ENCODE assay signal across 23 cellular contexts in the genomic region with DNA sequence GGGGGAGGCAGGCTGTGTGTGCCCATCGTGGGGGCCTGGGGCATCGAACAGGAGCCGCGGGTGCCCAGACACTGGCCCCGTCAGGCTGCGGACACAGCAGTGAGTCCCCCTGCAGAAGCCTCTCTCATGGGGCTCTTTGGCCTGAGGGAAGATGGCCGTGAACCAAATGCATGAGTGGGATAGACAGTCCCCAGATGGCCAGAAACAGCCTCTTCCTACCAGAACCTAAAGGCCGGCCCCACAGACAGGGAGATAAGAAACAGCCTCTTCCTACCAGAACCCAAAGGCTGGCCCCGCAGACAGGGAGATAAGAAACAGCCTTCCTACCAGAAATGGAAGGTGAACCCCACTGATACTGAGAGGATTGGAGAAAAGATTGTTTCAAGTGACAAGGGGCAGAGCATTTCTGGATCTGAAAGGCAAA. TPM values are rescaled to one million over a fixed set of nuclear protein-coding genes. Genes with fewer than 3 reads are reported as not detected.
A peak's percentile ranks its signal among the peaks of the same experiment; 100 is the strongest.
DNase-seq lines count a peak whose midpoint lies in the region; ATAC-seq, FAIRE-seq and TF ChIP-seq lines count a peak whose summit lies in the region.
"Had no signal": no experiment of that assay in that cellular context is flagged by ENCODE, and none has a peak within 500 bp of the region (broad histone marks: within the 10 kb centered on the region; RNA-seq: fewer than 3 reads in every experiment).

No MANE protein-coding gene starts in this region.

- H3K4me2 ChIP-seq in SK-N-SH (no peak overlapping the region), K562 (ENCODE audit: insufficient read depth, low read length) (peak overlapping the region; percentile 1; the same call in 1 of the 2 replicates)

- TF ChIP-seq EP300 in SK-N-SH (IDR thresholded peaks at IDR 0.05; ENCODE audit: borderline replicate concordance in 1 of 2, low read depth in 1 of 2, low read length in 1 of 2) (peak in 1 of 2 experiments; percentile 89; a peak in 2 of 4 replicates), K562 (IDR thresholded peaks at IDR 0.05; ENCODE audit: low read length) (peak; percentile 61)

- H3K9ac ChIP-seq in SK-N-SH = no peak overlapping the region
- H3K9ac ChIP-seq in K562 (ENCODE audit: insufficient read depth in 1 of 2, low read depth in 2 of 2, low read length in 2 of 2) = peak overlapping the region in 1 of 2 experiments; percentile 60; a peak in 1 of 4 replicates

- H2AFZ ChIP-seq in SK-N-SH (ENCODE audit: low read depth) = no peak overlapping the region
- H2AFZ ChIP-seq in K562 (ENCODE audit: low read depth, low read length) = no peak overlapping the region

- no peaks in the 10 kb centered on the region for H3K4me1 Mint-ChIP-seq in osteocyte (ENCODE audit: unreplicated experiment)

- DNase-seq in cardiac septum (ENCODE audit: low spot score) = peak; percentile 73
- no peak for DNase-seq in heart right ventricle
- DNase-seq in SK-N-SH = peak; percentile 91
- DNase-seq in K562 (ENCODE audit: extremely low read depth in 1 of 4, low spot score in 3 of 4) = peak; percentile 59 to 82 (median 66)
- peak; percentile 80 for DNase-seq in osteocyte (ENCODE audit: extremely low spot score, unreplicated experiment)
- DNase-seq in G401 (ENCODE audit: low spot score) = no peak
- DNase-seq: activated CD4-positive, CD25-positive, alpha-beta regulatory T cell treated with anti-CD3 and anti-CD28 coated beads, Interleukin-2, amount 50 U/mL, for 72 hours; activated gamma-delta T cell; aorta; caudate nucleus; CD4-positive, alpha-beta memory T cell; dorsolateral prefrontal cortex; head of caudate nucleus; left lung; mucosa of descending colon; MV-4-11; NCI-H524 treated with DMSO at 0.1 percent for 48 hours; psoas muscle; T1000 had no signal

- no peaks in the 10 kb centered on the region for H3K27me3 ChIP-seq in heart right ventricle
- no peaks in the 10 kb centered on the region for H3K27me3 ChIP-seq in SK-N-SH (ENCODE audit: insufficient read depth)
- no peaks in the 10 kb centered on the region for H3K27me3 ChIP-seq in K562 (ENCODE audit: control insufficient read depth in 2 of 2, insufficient read depth in 2 of 2, low read length in 2 of 2)
- H3K27me3 ChIP-seq: dorsolateral prefrontal cortex, left lung, SJSA1 had no signal

- 74 to 83% methylated on average over 9 of the region's 9 CpGs for WGBS in heart right ventricle, 2 donors
- 66% methylated on average over 6 of the region's 9 CpGs for WGBS in SK-N-SH (ENCODE audit: low lambda C conversion rate)
- 51% methylated on average over 9 of the region's 9 CpGs for WGBS in K562 (ENCODE audit: insufficient coverage, low coverage, missing lambda C conversion rate)

- H3F3A ChIP-seq in SK-N-SH (replicated peaks; ENCODE audit: insufficient read depth) = peaks cover 3% of the 10 kb centered on the region

- no peaks in the 10 kb centered on the region for H3K9me3 Mint-ChIP-seq in osteocyte (ENCODE audit: unreplicated experiment)
- H3K9me3 Mint-ChIP-seq: CD4-positive, alpha-beta memory T cell had no signal

- peaks cover 6 to 100% (median 86%) of the 10 kb centered on the region in 9 donors for H3K36me3 ChIP-seq in heart right ventricle
- H3K36me3 ChIP-seq in SK-N-SH (replicated peaks in 1 of 2; ENCODE audit: control insufficient read depth in 1 of 2, insufficient read depth in 2 of 2, low read length in 1 of 2) = peaks cover 76 to 86% of the 10 kb centered on the region in 2 experiments
- peaks cover 99% of the 10 kb centered on the region for H3K36me3 ChIP-seq in K562 (ENCODE audit: control insufficient read depth, insufficient read depth, low read length)

- H3K9me1 ChIP-seq in K562 (ENCODE audit: control insufficient read depth, insufficient read depth, low read length) = peaks cover 4% of the 10 kb centered on the region

- H3K27ac Mint-ChIP-seq in osteocyte (ENCODE audit: unreplicated experiment) = no peak overlapping the region

- no peak overlapping the region for H3K27ac ChIP-seq in heart right ventricle
- peak overlapping the region in 1 of 2 experiments; percentile 92; a peak in 2 of 4 replicates for H3K27ac ChIP-seq in SK-N-SH (ENCODE audit: low read depth in 2 of 2, low read length in 1 of 2)
- peak overlapping the region; percentile 58; the same call in 2 of the 3 replicates for H3K27ac ChIP-seq in K562 (ENCODE audit: extremely low read depth, low read depth, low read length)
- H3K27ac ChIP-seq: dorsolateral prefrontal cortex, left lung, psoas muscle, SJSA1 had no signal

- H3K79me2 ChIP-seq in SK-N-SH (ENCODE audit: insufficient read depth) (peaks cover 24% of the 10 kb centered on the region), K562 (ENCODE audit: control insufficient read depth, insufficient read depth, low read length) (peaks cover 26% of the 10 kb centered on the region; the same call in 2 of the 3 replicates)

- in situ Hi-C loops in K562 (cut with MboI) = no loop called here
- in situ Hi-C loops in G401 (cut with HindIII; ENCODE audit: low sequenced_read_pairs) = no loop called here

- no peak for TF ChIP-seq CTCF in heart right ventricle (IDR thresholded peaks at IDR 0.05)
- TF ChIP-seq CTCF in SK-N-SH (IDR thresholded peaks at IDR 0.05) = no peak
- TF ChIP-seq CTCF in K562 (IDR thresholded peaks at IDR 0.05 in 2 of 3, conservative IDR thresholded peaks at IDR 0.05 in 1 of 3; ENCODE audit: insufficient read depth in 2 of 3, low read depth in 1 of 3, low read length in 3 of 3) = no peak
- no peak for TF ChIP-seq CTCF in osteocyte (IDR thresholded peaks at IDR 0.05)

- intact Hi-C loops in cardiac septum (cut with DNase I) (no loop called here), heart right ventricle (cut with DNase I) (no loop called here), K562 (cut with micrococcal nuclease) (no loop called here)

- no peak for TF ChIP-seq POLR2A in K562 (conservative IDR thresholded peaks at IDR 0.05)

- peaks cover 8% of the 10 kb centered on the region; the same call in 1 of the 2 replicates for H4K20me1 ChIP-seq in SK-N-SH (ENCODE audit: insufficient read depth)
- H4K20me1 ChIP-seq in K562 (replicated peaks; ENCODE audit: control insufficient read depth, insufficient read depth, low read length) = peaks cover 18% of the 10 kb centered on the region

- FAIRE-seq in K562 (lab: Jason Lieb, UNC) = peak; percentile 72

- H3K4me1 ChIP-seq in heart right ventricle (no peaks in the 10 kb centered on the region), SK-N-SH (ENCODE audit: control insufficient read depth in 1 of 2, insufficient read depth in 2 of 2, low read depth in 1 of 2, low read length in 1 of 2) (peaks cover 0 to 15% of the 10 kb centered on the region in 2 experiments; a peak in 1 of 4 replicates), K562 (replicated peaks in 1 of 2; ENCODE audit: control insufficient read depth in 2 of 2, insufficient read depth in 2 of 2, low read length in 2 of 2) (peaks cover 5 to 13% of the 10 kb centered on the region in 2 experiments; a peak in 4 of 5 replicates)
- H3K4me1 ChIP-seq: left lung, psoas muscle, SJSA1 had no signal

- CTCF ChIA-PET in SK-N-SH (lab: Yijun Ruan, JAX) (no interaction called here), K562 (lab: Yijun Ruan, JAX; ENCODE audit: low intra/inter-chr PET ratio) (no interaction called here)

- ATAC-seq in heart right ventricle (no peak), K562 (peak; percentile 90), GM18519 (IDR thresholded peaks at IDR 0.05; ENCODE audit: low FRiP score, unreplicated experiment) (no peak)
- ATAC-seq: left lung, mucosa of descending colon, psoas muscle had no signal

- no peak overlapping the region for H3K4me3 ChIP-seq in heart right ventricle
- H3K4me3 ChIP-seq in SK-N-SH (ENCODE audit: low read depth in 2 of 2, low read length in 1 of 2) = no peak overlapping the region
- no peak overlapping the region for H3K4me3 ChIP-seq in K562
- H3K4me3 ChIP-seq: dorsolateral prefrontal cortex, left lung, mucosa of descending colon, psoas muscle, SJSA1 had no signal

- BruUV-seq in K562 (replicated peaks; lab: Mats Ljungman, UMichigan) = no TSS peak

- H3K9me3 ChIP-seq in heart right ventricle (no peaks in the 10 kb centered on the region), SK-N-SH (no peaks in the 10 kb centered on the region), K562 (replicated peaks; ENCODE audit: control insufficient read depth, insufficient read depth, low read depth, low read length) (no peaks in the 10 kb centered on the region)
- H3K9me3 ChIP-seq: left lung, mucosa of descending colon, psoas muscle, SJSA1 had no signal

- TF ChIP-seq RAD21 in SK-N-SH (IDR thresholded peaks at IDR 0.05; ENCODE audit: low read length) = 0 out of 2 replicates have a peak, but pooled peaks have one; percentile 9
- no peak for TF ChIP-seq RAD21 in K562 (CRISPR knock-in tag; conservative IDR thresholded peaks at IDR 0.05 in 1 of 2, IDR thresholded peaks at IDR 0.05 in 1 of 2)

- H3K4me3 Mint-ChIP-seq in osteocyte (ENCODE audit: unreplicated experiment) = no peak overlapping the region
- H3K4me3 Mint-ChIP-seq: CD4-positive, alpha-beta memory T cell had no signal

- H3K36me3 Mint-ChIP-seq in osteocyte (ENCODE audit: unreplicated experiment) = peaks cover 62% of the 10 kb centered on the region

- H3K27me3 Mint-ChIP-seq in osteocyte (ENCODE audit: unreplicated experiment) = no peaks in the 10 kb centered on the region
- H3K27me3 Mint-ChIP-seq: CD4-positive, alpha-beta memory T cell had no signal

- no peaks in the 10 kb centered on the region for H3K9me2 ChIP-seq in SK-N-SH

- POLR2A ChIA-PET in SK-N-SH (lab: Yijun Ruan, JAX) = interaction anchor here (1.0 kb wide), 2 partner anchors 21 to 40 kb away, joined by 3 to 4 read pairs; partner anchors contain the start of genes GTPBP4 and IDI1
- POLR2A ChIA-PET in K562 (lab: Yijun Ruan, JAX) = interaction anchor here (1.0 to 1.3 kb wide), 3 partner anchors 10 to 22 kb away, joined by 3 read pairs; no protein-coding TSS in a partner anchor

RNA-seq across cellular contexts. Expression of gene IDI2, which starts 16.6 kb away (rescaled TPM):
- total RNA-seq in cardiac septum (0.51 TPM), heart right ventricle (1 to 10 TPM in 1 of 10 donors, under 1 TPM in 5, not detected in 4; 0.35 to 1.2 (median 0.49) TPM), K562 (2014; rRNA removed) (not detected in 2 replicates), K562 (2014; rRNA removed; fragmentation: Illumina TruSeq; extraction: Trizol) (not detected in 2 replicates), K562 (2015; rRNA removed; fragmentation: Illumina TruSeq; extraction: Trizol) (not detected in 2 replicates), K562 (2021) (not detected in 2 replicates), osteocyte (not detected in 2 replicates)
- polyA plus RNA-seq in heart right ventricle (under 1 TPM; 0.07 to 0.22 TPM), SK-N-SH (2012; rRNA removed) (not detected in 2 replicates), K562 (2011; rRNA removed) (not detected in 2 replicates), K562 (2014; fragmentation: Illumina TruSeq; extraction: Trizol) (not detected in 2 replicates), K562 (2014; fragmentation: Nextera tagmentation; extraction: Ambion mirVana) (not detected), K562 (2014; rRNA removed) (not detected in 2 replicates)
- not detected in 2 replicates for polyA plus RNA-seq in SK-N-SH (2012; cell fraction: cytosol; rRNA removed)
- polyA plus RNA-seq in SK-N-SH (2012; cell fraction: nucleus; rRNA removed) = not detected in 2 replicates
- not detected in 2 replicates for total RNA-seq in K562 (2011; cell fraction: chromatin; rRNA removed; ENCODE audit: low replicate concordance)
- total RNA-seq in K562 (2011; cell fraction: nucleolus; rRNA removed) = not detected in 2 replicates
- total RNA-seq in K562 (2011; cell fraction: nucleoplasm; rRNA removed) = not detected in 2 replicates
- polyA plus RNA-seq in K562 (2011; cell fraction: cytosol; rRNA removed) = 0.04 and 0.10 TPM in 2 replicates
- polyA plus RNA-seq in K562 (2011; cell fraction: nucleus; rRNA removed) = not detected in 2 replicates
- polyA plus RNA-seq in K562 (2012) = not detected in 2 replicates
- polyA minus RNA-seq in K562 (2011; rRNA and poly(A)+ RNA removed) = not detected in 2 replicates
- not detected in 2 replicates for polyA minus RNA-seq in K562 (2011; cell fraction: cytosol; rRNA and poly(A)+ RNA removed)
- not detected in 2 replicates for polyA minus RNA-seq in K562 (2011; cell fraction: nucleus; rRNA and poly(A)+ RNA removed)
- not detected in 2 replicates for total RNA-seq in G401 (2014; rRNA removed; shearing (Covaris generic))
- total RNA-seq: aorta; CD4-positive, alpha-beta memory T cell; HT-29; left lung; mucosa of descending colon; SJSA1; urinary bladder had no signal
- polyA plus RNA-seq: CD4-positive, alpha-beta memory T cell; urinary bladder had no signal

RNA-seq across cellular contexts. Expression of gene GTPBP4, which starts 20.8 kb away (rescaled TPM):
- total RNA-seq in cardiac septum = 33.1 TPM
- total RNA-seq in heart right ventricle = 10 to 100 TPM; 25.0 to 41.4 (median 29.4) TPM
- 10 to 100 TPM; 13.0 to 44.9 TPM for polyA plus RNA-seq in heart right ventricle
- 36.6 and 41.2 TPM in 2 replicates for polyA plus RNA-seq in SK-N-SH (2012; rRNA removed)
- polyA plus RNA-seq in SK-N-SH (2012; cell fraction: cytosol; rRNA removed) = 46.1 and 69.3 TPM in 2 replicates
- polyA plus RNA-seq in SK-N-SH (2012; cell fraction: nucleus; rRNA removed) = 102 and 110 TPM in 2 replicates
- total RNA-seq in K562 (2011; cell fraction: chromatin; rRNA removed; ENCODE audit: low replicate concordance) = 152 and 161 TPM in 2 replicates
- 89.4 and 92.6 TPM in 2 replicates for total RNA-seq in K562 (2011; cell fraction: nucleolus; rRNA removed)
- 101 and 119 TPM in 2 replicates for total RNA-seq in K562 (2011; cell fraction: nucleoplasm; rRNA removed)
- 139 and 155 TPM in 2 replicates for total RNA-seq in K562 (2014; rRNA removed)
- total RNA-seq in K562 (2014; rRNA removed; fragmentation: Illumina TruSeq; extraction: Trizol) = 147 and 176 TPM in 2 replicates
- 119 and 121 TPM in 2 replicates for total RNA-seq in K562 (2015; rRNA removed; fragmentation: Illumina TruSeq; extraction: Trizol)
- total RNA-seq in K562 (2021) = 113 and 128 TPM in 2 replicates
- polyA plus RNA-seq in K562 (2011; rRNA removed) = 63.2 and 79.0 TPM in 2 replicates
- polyA plus RNA-seq in K562 (2011; cell fraction: cytosol; rRNA removed) = 23.3 and 31.7 TPM in 2 replicates
- polyA plus RNA-seq in K562 (2011; cell fraction: nucleus; rRNA removed) = 66.4 and 72.5 TPM in 2 replicates
- 54.3 and 75.5 TPM in 2 replicates for polyA plus RNA-seq in K562 (2012)
- polyA plus RNA-seq in K562 (2014; fragmentation: Illumina TruSeq; extraction: Trizol) = 102 and 118 TPM in 2 replicates
- 100 to 1,000 TPM in 1 of 2 experiments, 10 to 100 TPM in 1; 88.2 to 128 TPM for polyA plus RNA-seq in K562 (2014; fragmentation: Nextera tagmentation; extraction: Ambion mirVana)
- 135 TPM in 2 replicates for polyA plus RNA-seq in K562 (2014; rRNA removed)
- 51.2 and 60.2 TPM in 2 replicates for polyA minus RNA-seq in K562 (2011; rRNA and poly(A)+ RNA removed)
- 24.7 and 30.6 TPM in 2 replicates for polyA minus RNA-seq in K562 (2011; cell fraction: cytosol; rRNA and poly(A)+ RNA removed)
- polyA minus RNA-seq in K562 (2011; cell fraction: nucleus; rRNA and poly(A)+ RNA removed) = 42.3 and 61.3 TPM in 2 replicates
- total RNA-seq in osteocyte = 47.7 and 53.7 TPM in 2 replicates
- 79.6 and 88.8 TPM in 2 replicates for total RNA-seq in G401 (2014; rRNA removed; shearing (Covaris generic))

RNA-seq across cellular contexts. Expression of gene IDI1, which starts 39.8 kb away (rescaled TPM):
- total RNA-seq in cardiac septum (28.9 TPM), heart right ventricle (10 to 100 TPM; 14.4 to 21.9 (median 18.9) TPM), K562 (2014; rRNA removed) (75.0 and 75.7 TPM in 2 replicates), K562 (2014; rRNA removed; fragmentation: Illumina TruSeq; extraction: Trizol) (143 and 163 TPM in 2 replicates), K562 (2015; rRNA removed; fragmentation: Illumina TruSeq; extraction: Trizol) (78.5 and 87.8 TPM in 2 replicates), K562 (2021) (70.0 and 75.6 TPM in 2 replicates), osteocyte (26.0 and 31.7 TPM in 2 replicates)
- polyA plus RNA-seq in heart right ventricle (10 to 100 TPM in 1 of 2 donors, 1 to 10 TPM in 1; 8.9 to 26.0 TPM), SK-N-SH (2012; rRNA removed) (15.9 and 19.6 TPM in 2 replicates), K562 (2011; rRNA removed) (225 and 265 TPM in 2 replicates), K562 (2014; fragmentation: Illumina TruSeq; extraction: Trizol) (95.6 and 119 TPM in 2 replicates), K562 (2014; fragmentation: Nextera tagmentation; extraction: Ambion mirVana) (100 to 1,000 TPM; 167 to 189 TPM), K562 (2014; rRNA removed) (114 and 118 TPM in 2 replicates)
- 19.1 and 24.8 TPM in 2 replicates for polyA plus RNA-seq in SK-N-SH (2012; cell fraction: cytosol; rRNA removed)
- 25.6 and 42.1 TPM in 2 replicates for polyA plus RNA-seq in SK-N-SH (2012; cell fraction: nucleus; rRNA removed)
- total RNA-seq in K562 (2011; cell fraction: chromatin; rRNA removed; ENCODE audit: low replicate concordance) = 102 and 230 TPM in 2 replicates
- 57.5 and 77.1 TPM in 2 replicates for total RNA-seq in K562 (2011; cell fraction: nucleolus; rRNA removed)
- 107 and 128 TPM in 2 replicates for total RNA-seq in K562 (2011; cell fraction: nucleoplasm; rRNA removed)
- polyA plus RNA-seq in K562 (2011; cell fraction: cytosol; rRNA removed) = 36.9 and 111 TPM in 2 replicates
- 76.3 and 126 TPM in 2 replicates for polyA plus RNA-seq in K562 (2011; cell fraction: nucleus; rRNA removed)
- polyA plus RNA-seq in K562 (2012) = 63.7 and 110 TPM in 2 replicates
- polyA minus RNA-seq in K562 (2011; rRNA and poly(A)+ RNA removed) = 133 and 155 TPM in 2 replicates
- polyA minus RNA-seq in K562 (2011; cell fraction: cytosol; rRNA and poly(A)+ RNA removed) = 33.5 and 42.6 TPM in 2 replicates
- polyA minus RNA-seq in K562 (2011; cell fraction: nucleus; rRNA and poly(A)+ RNA removed) = 26.9 and 57.5 TPM in 2 replicates
- 101 and 134 TPM in 2 replicates for total RNA-seq in G401 (2014; rRNA removed; shearing (Covaris generic))

RNA-seq across cellular contexts. Expression of gene WDR37, which starts 47.1 kb away (rescaled TPM):
- total RNA-seq in cardiac septum (28.1 TPM), heart right ventricle (10 to 100 TPM; 25.0 to 36.5 (median 32.6) TPM), K562 (2014; rRNA removed) (6.7 and 7.8 TPM in 2 replicates), K562 (2014; rRNA removed; fragmentation: Illumina TruSeq; extraction: Trizol) (5.6 and 5.9 TPM in 2 replicates), K562 (2015; rRNA removed; fragmentation: Illumina TruSeq; extraction: Trizol) (7.2 and 7.5 TPM in 2 replicates), K562 (2021) (10.0 and 11.1 TPM in 2 replicates), osteocyte (13.6 and 15.3 TPM in 2 replicates)
- polyA plus RNA-seq in heart right ventricle (10 to 100 TPM in 1 of 2 donors, 1 to 10 TPM in 1; 6.8 to 15.0 TPM), SK-N-SH (2012; rRNA removed) (11.9 and 13.4 TPM in 2 replicates), K562 (2011; rRNA removed) (11.6 and 15.6 TPM in 2 replicates), K562 (2014; fragmentation: Illumina TruSeq; extraction: Trizol) (6.7 and 6.9 TPM in 2 replicates), K562 (2014; fragmentation: Nextera tagmentation; extraction: Ambion mirVana) (1 to 10 TPM; 2.3 TPM), K562 (2014; rRNA removed) (5.5 and 7.1 TPM in 2 replicates)
- 9.4 and 10.7 TPM in 2 replicates for polyA plus RNA-seq in SK-N-SH (2012; cell fraction: cytosol; rRNA removed)
- 23.5 and 27.6 TPM in 2 replicates for polyA plus RNA-seq in SK-N-SH (2012; cell fraction: nucleus; rRNA removed)
- total RNA-seq in K562 (2011; cell fraction: chromatin; rRNA removed; ENCODE audit: low replicate concordance) = 35.9 and 54.0 TPM in 2 replicates
- 20.7 and 22.1 TPM in 2 replicates for total RNA-seq in K562 (2011; cell fraction: nucleolus; rRNA removed)
- 24.8 and 29.8 TPM in 2 replicates for total RNA-seq in K562 (2011; cell fraction: nucleoplasm; rRNA removed)
- 11.0 and 14.5 TPM in 2 replicates for polyA plus RNA-seq in K562 (2011; cell fraction: cytosol; rRNA removed)
- 34.2 and 36.8 TPM in 2 replicates for polyA plus RNA-seq in K562 (2011; cell fraction: nucleus; rRNA removed)
- polyA plus RNA-seq in K562 (2012) = 7.4 and 8.7 TPM in 2 replicates
- 20.9 and 21.6 TPM in 2 replicates for polyA minus RNA-seq in K562 (2011; rRNA and poly(A)+ RNA removed)
- polyA minus RNA-seq in K562 (2011; cell fraction: cytosol; rRNA and poly(A)+ RNA removed) = 10.9 and 15.2 TPM in 2 replicates
- 12.8 and 19.8 TPM in 2 replicates for polyA minus RNA-seq in K562 (2011; cell fraction: nucleus; rRNA and poly(A)+ RNA removed)
- 8.7 and 12.6 TPM in 2 replicates for total RNA-seq in G401 (2014; rRNA removed; shearing (Covaris generic))

Comparison
In these comparisons a context has a peak if more than half of its experiments do, and no peak if none do; other contexts are left out.
1. DNase-seq: peak in cardiac septum (single experiment), SK-N-SH (single experiment), K562 (4 of 4) and osteocyte (single experiment); none in heart right ventricle (0 of 2) and G401 (single experiment).